In the genomic region with DNA sequence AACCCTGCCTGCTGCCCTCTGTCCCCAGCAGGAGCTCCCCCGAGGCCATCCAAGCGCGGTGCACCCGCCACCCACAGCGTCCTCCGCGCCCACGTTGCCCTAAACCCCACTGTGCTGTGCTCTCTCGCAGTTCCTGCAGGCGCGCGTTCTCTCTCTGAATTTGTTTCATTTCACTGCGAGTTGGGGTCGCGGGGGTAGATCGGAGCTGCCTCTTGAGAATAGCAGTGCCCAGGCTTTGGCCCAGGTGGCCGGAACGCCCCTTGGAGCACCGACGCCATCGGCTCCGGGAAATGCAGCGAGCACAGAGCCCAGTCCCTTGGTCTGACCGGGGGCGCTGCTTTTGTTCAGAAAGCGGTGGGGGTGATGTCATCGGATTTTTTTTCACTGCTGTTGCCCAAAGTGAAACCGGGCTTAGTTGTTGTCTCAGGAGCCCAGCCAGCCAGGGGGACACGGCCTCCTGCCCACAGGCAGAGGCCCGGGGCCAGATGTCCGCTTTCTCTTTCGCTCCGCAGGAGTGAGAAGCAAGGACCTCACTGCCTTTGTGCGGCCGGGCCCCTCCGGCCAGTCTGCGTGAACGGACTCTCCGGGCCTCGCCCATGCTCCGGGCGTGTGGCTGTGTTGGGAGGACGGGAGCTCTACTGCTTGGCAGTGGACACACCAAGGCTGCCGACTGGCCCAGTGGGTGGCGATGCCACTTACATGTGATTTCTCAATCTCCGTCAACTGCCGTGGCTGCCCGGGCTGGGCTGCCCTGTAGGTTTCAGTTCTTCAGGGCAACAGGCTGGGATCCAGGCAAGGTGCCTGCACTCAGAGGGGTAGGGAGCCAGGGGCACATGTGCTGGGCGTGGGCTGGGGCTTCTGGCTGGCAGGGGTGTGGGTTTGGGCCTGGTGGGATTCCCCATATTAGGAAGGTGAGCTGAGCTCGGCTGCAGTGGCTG, we compare ENCODE assay signal across 1 cellular context.
TF ChIP-seq lines count a peak whose summit lies in the region.

No MANE protein-coding gene starts in this region.

TF ChIP-seq in SK-N-SH treated with all-trans-retinoic acid at 6 μM for 48 hours, 23 proteins besides CTCF, POLR2A, EP300 and RAD21 (continued from another document):
- TF ChIP-seq, protein P1, sequence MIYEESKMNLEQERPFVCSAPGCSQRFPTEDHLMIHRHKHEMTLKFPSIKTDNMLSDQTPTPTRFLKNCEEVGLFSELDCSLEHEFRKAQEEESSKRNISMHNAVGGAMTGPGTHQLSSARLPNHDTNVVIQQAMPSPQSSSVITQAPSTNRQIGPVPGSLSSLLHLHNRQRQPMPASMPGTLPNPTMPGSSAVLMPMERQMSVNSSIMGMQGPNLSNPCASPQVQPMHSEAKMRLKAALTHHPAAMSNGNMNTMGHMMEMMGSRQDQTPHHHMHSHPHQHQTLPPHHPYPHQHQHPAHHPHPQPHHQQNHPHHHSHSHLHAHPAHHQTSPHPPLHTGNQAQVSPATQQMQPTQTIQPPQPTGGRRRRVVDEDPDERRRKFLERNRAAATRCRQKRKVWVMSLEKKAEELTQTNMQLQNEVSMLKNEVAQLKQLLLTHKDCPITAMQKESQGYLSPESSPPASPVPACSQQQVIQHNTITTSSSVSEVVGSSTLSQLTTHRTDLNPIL (CRISPR knock-in tag; IDR thresholded peaks at IDR 0.05; ENCODE audit: low read depth): peak; percentile 56; the same call in 1 of the 2 replicates
- TF ChIP-seq PPARA (CRISPR knock-in tag; IDR thresholded peaks at IDR 0.05; ENCODE audit: borderline replicate concordance): no peak
- TF ChIP-seq ESRRG (CRISPR knock-in tag; IDR thresholded peaks at IDR 0.05): no peak
- TF ChIP-seq ZNF565 (CRISPR knock-in tag; conservative IDR thresholded peaks at IDR 0.05; ENCODE audit: low read depth): 0 out of 2 replicates have a peak, but pooled peaks have one; percentile 24
- TF ChIP-seq ZC3H10 (CRISPR knock-in tag; IDR thresholded peaks at IDR 0.05): no peak
- no peak for TF ChIP-seq GLIS3 (CRISPR knock-in tag; IDR thresholded peaks at IDR 0.05)
- TF ChIP-seq TOX (CRISPR knock-in tag; IDR thresholded peaks at IDR 0.05; ENCODE audit: borderline replicate concordance): no peak
